ENCODE assay signal across 8 cellular contexts in the genomic region with DNA sequence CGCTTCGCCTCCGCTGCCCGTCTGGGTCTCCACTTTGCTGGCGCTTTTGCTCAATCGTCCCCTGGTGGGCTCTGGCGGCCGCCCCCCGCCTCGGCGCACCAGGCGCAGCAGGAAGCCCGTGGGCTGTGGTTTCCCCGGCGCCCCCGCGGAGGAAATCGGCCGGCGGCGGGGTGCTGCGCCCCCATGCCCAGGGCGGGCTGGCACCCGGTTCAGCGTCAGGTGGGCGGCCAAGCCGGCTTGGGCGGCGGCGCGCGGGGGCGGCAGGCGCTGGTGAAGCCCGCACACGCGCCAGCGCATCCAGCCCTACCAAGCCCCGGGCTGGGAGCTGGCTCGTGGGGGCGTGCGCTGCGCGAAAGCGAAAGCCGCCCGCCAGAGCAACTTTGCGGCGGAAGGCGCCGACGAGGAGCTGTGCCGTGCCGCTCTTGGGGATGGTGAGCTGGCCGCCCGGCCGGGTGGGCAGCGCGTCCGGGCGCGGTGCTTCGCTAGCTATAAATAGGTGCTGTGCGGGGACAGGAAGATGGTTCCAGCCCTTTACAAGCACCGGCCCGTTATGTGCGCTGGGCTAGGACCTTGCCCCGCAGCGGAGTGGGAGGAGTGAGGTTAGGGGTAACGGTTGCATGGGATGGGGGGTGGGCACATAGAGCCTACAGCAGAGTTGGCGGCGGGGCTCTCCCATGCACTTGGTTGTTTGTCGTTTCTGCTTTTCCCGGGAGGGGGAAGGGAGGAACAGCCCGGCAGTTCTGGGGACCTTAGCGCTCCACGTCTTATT. TPM values are rescaled to one million over a fixed set of nuclear protein-coding genes. Genes with fewer than 3 reads are reported as not detected.
DNase-seq lines count a peak whose midpoint lies in the region; ATAC-seq and TF ChIP-seq lines count a peak whose summit lies in the region.

No MANE protein-coding gene starts in this region.

- intact Hi-C loops in activated naive CD4-positive, alpha-beta T cell treated with anti-CD3 and anti-CD28 coated beads for 36 hours (cut with micrococcal nuclease): no loop called here

- peaks cover 6% of the 10 kb centered on the region for H3K36me3 Mint-ChIP-seq in activated naive CD4-positive, alpha-beta T cell treated with anti-CD3 and anti-CD28 coated beads for 36 hours (ENCODE audit: low read depth)

- H3K36me3 ChIP-seq in Peyer's patch (no peaks in the 10 kb centered on the region), cardiac muscle cell (no peaks in the 10 kb centered on the region)

- no peaks in the 10 kb centered on the region for H3K9me3 Mint-ChIP-seq in activated naive CD4-positive, alpha-beta T cell treated with anti-CD3 and anti-CD28 coated beads for 36 hours

- H3K9me3 ChIP-seq in Peyer's patch (no peaks in the 10 kb centered on the region), cardiac muscle cell (ENCODE audit: low read depth) (no peaks in the 10 kb centered on the region)

- H3K4me1 ChIP-seq in Peyer's patch: peaks cover 0 to 46% (median 39%) of the 10 kb centered on the region in 4 donors
- H3K4me1 ChIP-seq in cardiac muscle cell (ENCODE audit: low read depth): peaks cover 42% of the 10 kb centered on the region

- H3K4me3 ChIP-seq in Peyer's patch (peak overlapping the region; percentile 60 to 72 (median 72)), cardiac muscle cell (peak overlapping the region; percentile 45)

- H3K27me3 ChIP-seq in Peyer's patch (no peaks in the 10 kb centered on the region), cardiac muscle cell (no peaks in the 10 kb centered on the region)

- in situ Hi-C loops in GM13977 (cut with MboI; ENCODE audit: low pct_unique_long_range_greater_than_20kb, low sequenced_read_pairs, unreplicated experiment): no loop called here

- peaks cover 75% of the 10 kb centered on the region for H3K4me1 Mint-ChIP-seq in activated naive CD4-positive, alpha-beta T cell treated with anti-CD3 and anti-CD28 coated beads for 36 hours (ENCODE audit: low read depth)

- DNase-seq in GM13977 (ENCODE audit: low spot score) (peak; percentile 85), Peyer's patch (peak; percentile 49 to 64 (median 64)), cardiac muscle cell (ENCODE audit: low read depth in 1 of 2, low spot score in 1 of 2) (peak; percentile 53 to 72), retina (peak; percentile 79), SHP77 treated with DMSO at 0.1 percent for 48 hours (lab: John Stamatoyannopoulos, UW) (no peak)
- peak; percentile 60 for DNase-seq in activated naive CD4-positive, alpha-beta T cell treated with anti-CD3 and anti-CD28 coated beads for 36 hours

- no peak for TF ChIP-seq POLR2A in Peyer's patch (IDR thresholded peaks at IDR 0.05)

- TF ChIP-seq CTCF in GM13977 (IDR thresholded peaks at IDR 0.05; ENCODE audit: extremely low read depth, insufficient read depth, missing control alignments) (no peak), Peyer's patch (IDR thresholded peaks at IDR 0.05) (no peak), cardiac muscle cell (IDR thresholded peaks at IDR 0.05; ENCODE audit: low read depth, low read length) (no peak)

- H3K27me3 Mint-ChIP-seq in activated naive CD4-positive, alpha-beta T cell treated with anti-CD3 and anti-CD28 coated beads for 36 hours (ENCODE audit: low read depth): no peaks in the 10 kb centered on the region

- peak overlapping the region; percentile 26 for H3K27ac Mint-ChIP-seq in activated naive CD4-positive, alpha-beta T cell treated with anti-CD3 and anti-CD28 coated beads for 36 hours

- peak overlapping the region; percentile 73 for H3K4me3 Mint-ChIP-seq in activated naive CD4-positive, alpha-beta T cell treated with anti-CD3 and anti-CD28 coated beads for 36 hours

- H3K27ac ChIP-seq in Peyer's patch: peak overlapping the region; percentile 77 to 97 (median 86)
- H3K27ac ChIP-seq in cardiac muscle cell: peak overlapping the region; percentile 54

- CTCF ChIA-PET in activated naive CD4-positive, alpha-beta T cell treated with anti-CD3 and anti-CD28 coated beads for 36 hours (lab: Charles Lee): interaction anchor here (0.8 to 6.2 kb wide), 12 partner anchors 9 to 127 kb away, joined by 3 to 42 read pairs (median 4); a partner anchor contains a TSS

- ATAC-seq in HG02759 (IDR thresholded peaks at IDR 0.05; ENCODE audit: unreplicated experiment): peak; percentile 47
- ATAC-seq in GM21786 (IDR thresholded peaks at IDR 0.05; ENCODE audit: unreplicated experiment): no peak

RNA-seq across cellular contexts. Expression of a gene that starts 25.0 kb away (rescaled TPM):
- total RNA-seq in Peyer's patch (100 to 1,000 TPM in 2 of 4 donors, 10 to 100 TPM in 2; 10.7 to 367 (median 209) TPM), cardiac muscle cell (2.2 and 2.6 TPM in 2 replicates)
- total RNA-seq in activated naive CD4-positive, alpha-beta T cell treated with anti-CD3 and anti-CD28 coated beads for 36 hours: under 1 TPM; 0.21 to 0.22 TPM
- 1.8 and 2.2 TPM in 2 replicates for polyA plus RNA-seq in cardiac muscle cell
